15 cellular contexts compared by ENCODE assay signal in genomic region chr13:113856716-113857065, GRCh38. TPM values are rescaled to one million over a fixed set of nuclear protein-coding genes. Genes with fewer than 3 reads are reported as not detected.
DNase-seq lines count a peak whose midpoint lies in the region; ATAC-seq, FAIRE-seq and TF ChIP-seq lines count a peak whose summit lies in the region.
"Had no signal": no experiment of that assay in that cellular context is flagged by ENCODE, and none has a peak within 500 bp of the region (broad histone marks: within the 10 kb centered on the region; RNA-seq: fewer than 3 reads in every experiment).

No MANE protein-coding gene starts in this region.

- H3K4me3 ChIP-seq in mammary epithelial cell (replicated peaks in 1 of 3; ENCODE audit: insufficient read depth in 1 of 3, low read depth in 2 of 3, low read length in 3 of 3) = no peak overlapping the region
- H3K4me3 ChIP-seq in keratinocyte (ENCODE audit: control insufficient read depth in 2 of 3, extremely low read depth in 1 of 3, insufficient read depth in 2 of 3, low read depth in 1 of 3, low read length in 3 of 3) = peak overlapping the region in 1 of 3 experiments; percentile 52
- H3K4me3 ChIP-seq in stomach smooth muscle (ENCODE audit: low read length in 2 of 2) = no peak overlapping the region
- H3K4me3 ChIP-seq in hepatocyte = no peak overlapping the region
- H3K4me3 ChIP-seq: HAP-1 had no signal

- FAIRE-seq in keratinocyte (lab: Jason Lieb, UNC) = no peak

- peak overlapping the region; percentile 73 for H3K4me3 Mint-ChIP-seq in HFFc6
- H3K4me3 Mint-ChIP-seq: activated CD4-positive, alpha-beta T cell treated with anti-CD3 and anti-CD28 coated beads, Interleukin-2, amount 10 ng/mL, durations not matched to agents 7 days and 5 days; activated naive CD4-positive, alpha-beta T cell treated with anti-CD3 and anti-CD28 coated beads, Interleukin-2, amount 50 U/mL, for 24 hours; stimulated activated effector memory CD8-positive, alpha-beta T cell treated with anti-CD3 and anti-CD28 coated beads, Interleukin-12 subunit alpha, Interleukin-12 subunit beta, amount 100 ng/mL, for 72 hours had no signal

- dilution Hi-C loops in mammary epithelial cell (cut with HindIII; ENCODE audit: low sequenced_read_pairs) (no loop called here), keratinocyte (cut with MboI; ENCODE audit: extremely low pct_ligation_motif_present, low sequenced_read_pairs) (no loop called here)

- CTCF ChIA-PET in mammary epithelial cell (lab: Charles Lee; ENCODE audit: low non-redundant PET) = no interaction called here

- BruUV-seq in mammary epithelial cell (replicated peaks; lab: Mats Ljungman, UMichigan) = no TSS peak

- ATAC-seq in GM18517 (IDR thresholded peaks at IDR 0.05; ENCODE audit: unreplicated experiment) = no peak
- ATAC-seq: Panc1; stimulated activated effector memory CD8-positive, alpha-beta T cell treated with anti-CD3 and anti-CD28 coated beads, Interleukin-12 subunit alpha, Interleukin-12 subunit beta, amount 100 ng/mL, for 72 hours had no signal

- H3K9ac ChIP-seq in mammary epithelial cell (ENCODE audit: insufficient read depth, low read length) (no peak overlapping the region), keratinocyte (ENCODE audit: control insufficient read depth, extremely low read depth, insufficient read depth, low read length) (peak overlapping the region; percentile 23), stomach smooth muscle (ENCODE audit: low read length in 2 of 2) (no peak overlapping the region)

- H3K27ac ChIP-seq in mammary epithelial cell (ENCODE audit: insufficient read depth, low read depth, low read length) (peak overlapping the region; percentile 31), keratinocyte (ENCODE audit: control insufficient read depth, insufficient read depth, low read length) (peak overlapping the region; percentile 43), stomach smooth muscle (ENCODE audit: low read length) (peak overlapping the region; percentile 11), hepatocyte (no peak overlapping the region)
- H3K27ac ChIP-seq: epithelial cell of prostate had no signal

- peak; percentile 82 for DNase-seq in HFFc6
- DNase-seq in mammary epithelial cell = no peak
- DNase-seq in keratinocyte (ENCODE audit: low read depth, low spot score) = no peak
- DNase-seq in NCI-H1105 treated with DMSO at 0.1 percent for 48 hours (lab: John Stamatoyannopoulos, UW) = no peak
- no peak for DNase-seq in NCI-H1436 treated with DMSO at 0.1 percent for 48 hours (lab: John Stamatoyannopoulos, UW)
- no peak for DNase-seq in hepatocyte (ENCODE audit: low spot score)
- DNase-seq: activated CD4-positive, alpha-beta T cell treated with anti-CD3 and anti-CD28 coated beads, Interleukin-2, amount 10 ng/mL, durations not matched to agents 7 days and 5 days; midbrain had no signal

- H3K9me3 ChIP-seq in mammary epithelial cell (replicated peaks; ENCODE audit: insufficient read depth, low read length) (no peaks in the 10 kb centered on the region), keratinocyte (ENCODE audit: control insufficient read depth, low read depth, low read length) (no peaks in the 10 kb centered on the region), stomach smooth muscle (ENCODE audit: control insufficient read depth in 2 of 2, low read length in 2 of 2) (no peaks in the 10 kb centered on the region), hepatocyte (ENCODE audit: low read depth) (no peaks in the 10 kb centered on the region)
- H3K9me3 ChIP-seq: HAP-1 had no signal

- peaks cover 23% of the 10 kb centered on the region for H3K36me3 ChIP-seq in mammary epithelial cell (ENCODE audit: insufficient read depth, low read length)
- H3K36me3 ChIP-seq in keratinocyte (ENCODE audit: control insufficient read depth in 2 of 2, extremely low read depth in 1 of 2, insufficient read depth in 2 of 2, low read length in 2 of 2) = peaks cover 31 to 59% of the 10 kb centered on the region in 2 experiments
- peaks cover 3 to 12% of the 10 kb centered on the region in 2 donors for H3K36me3 ChIP-seq in stomach smooth muscle (ENCODE audit: control insufficient read depth in 2 of 2, insufficient read depth in 2 of 2, low read length in 2 of 2)
- H3K36me3 ChIP-seq in hepatocyte (replicated peaks; ENCODE audit: insufficient read depth, low read depth) = no peaks in the 10 kb centered on the region
- H3K36me3 ChIP-seq: HAP-1 had no signal

- H2AFZ ChIP-seq in mammary epithelial cell (ENCODE audit: low read depth, low read length) (no peak overlapping the region), keratinocyte (ENCODE audit: control insufficient read depth, low read length) (no peak overlapping the region), hepatocyte (no peak overlapping the region)

- H4K20me1 ChIP-seq in mammary epithelial cell (ENCODE audit: insufficient read depth, low read length) (peaks cover 9% of the 10 kb centered on the region), keratinocyte (ENCODE audit: control insufficient read depth, extremely low read depth, insufficient read depth, low read length) (peaks cover 71% of the 10 kb centered on the region), hepatocyte (ENCODE audit: insufficient read depth, poor library complexity, severe bottlenecking) (no peaks in the 10 kb centered on the region)

- intact Hi-C loops in mammary epithelial cell (cut with micrococcal nuclease) = no loop called here

- WGBS in mammary epithelial cell (ENCODE audit: low coverage, missing lambda C conversion rate) = 22% methylated on average over 9 of the region's 9 CpGs
- WGBS in hepatocyte (ENCODE audit: low lambda C conversion rate, missing lambda C conversion rate) = 75% methylated on average over 9 of the region's 9 CpGs

- peak overlapping the region; percentile 93 for H3K27ac Mint-ChIP-seq in HFFc6
- H3K27ac Mint-ChIP-seq: activated CD4-positive, alpha-beta T cell treated with anti-CD3 and anti-CD28 coated beads, Interleukin-2, amount 10 ng/mL, durations not matched to agents 7 days and 5 days; activated naive CD4-positive, alpha-beta T cell treated with anti-CD3 and anti-CD28 coated beads, Interleukin-2, amount 50 U/mL, for 24 hours; stimulated activated effector memory CD8-positive, alpha-beta T cell treated with anti-CD3 and anti-CD28 coated beads, Interleukin-12 subunit alpha, Interleukin-12 subunit beta, amount 100 ng/mL, for 72 hours had no signal

- H3K4me1 ChIP-seq in mammary epithelial cell (ENCODE audit: insufficient read depth, low read length) (peaks cover 56% of the 10 kb centered on the region), keratinocyte (ENCODE audit: control insufficient read depth, extremely low read depth, insufficient read depth, low read length) (peaks cover 61% of the 10 kb centered on the region), stomach smooth muscle (ENCODE audit: control insufficient read depth, insufficient read depth, low read length) (peaks cover 59% of the 10 kb centered on the region), hepatocyte (ENCODE audit: insufficient read depth) (peaks cover 53% of the 10 kb centered on the region)
- H3K4me1 ChIP-seq: HAP-1 had no signal

- no peaks in the 10 kb centered on the region for H3K27me3 ChIP-seq in mammary epithelial cell (ENCODE audit: insufficient read depth, low read length)
- H3K27me3 ChIP-seq in keratinocyte (ENCODE audit: control insufficient read depth, extremely low read depth, insufficient read depth, low read length) = no peaks in the 10 kb centered on the region
- H3K27me3 ChIP-seq in stomach smooth muscle (ENCODE audit: control insufficient read depth in 1 of 2, insufficient read depth in 2 of 2, low read length in 2 of 2) = no peaks in the 10 kb centered on the region
- H3K27me3 ChIP-seq in hepatocyte = no peaks in the 10 kb centered on the region

- H3K9me3 Mint-ChIP-seq in HFFc6 = no peaks in the 10 kb centered on the region; the same call in 1 of the 2 replicates
- H3K9me3 Mint-ChIP-seq: activated naive CD4-positive, alpha-beta T cell treated with anti-CD3 and anti-CD28 coated beads, Interleukin-2, amount 50 U/mL, for 24 hours; stimulated activated effector memory CD8-positive, alpha-beta T cell treated with anti-CD3 and anti-CD28 coated beads, Interleukin-12 subunit alpha, Interleukin-12 subunit beta, amount 100 ng/mL, for 72 hours had no signal

- H3K79me2 ChIP-seq in mammary epithelial cell (ENCODE audit: insufficient read depth, low read length) (peaks cover 100% of the 10 kb centered on the region), keratinocyte (ENCODE audit: control insufficient read depth, insufficient read depth, low read length) (peaks cover 100% of the 10 kb centered on the region), hepatocyte (peaks cover 64% of the 10 kb centered on the region)

- H3K4me2 ChIP-seq in mammary epithelial cell (ENCODE audit: insufficient read depth, low read depth, low read length) = peak overlapping the region; percentile 43
- H3K4me2 ChIP-seq in keratinocyte (ENCODE audit: control insufficient read depth, extremely low read depth, insufficient read depth, low read depth, low read length) = peak overlapping the region; percentile 73
- no peak overlapping the region for H3K4me2 ChIP-seq in hepatocyte

- H3K9me2 ChIP-seq in hepatocyte (replicated peaks; ENCODE audit: insufficient read depth) = no peaks in the 10 kb centered on the region

- in situ Hi-C loops in mammary epithelial cell (cut with MboI; ENCODE audit: low sequenced_read_pairs in 2 of 2) = no loop called here

- H3K27me3 Mint-ChIP-seq in HFFc6 (ENCODE audit: insufficient read depth) = peaks cover 18% of the 10 kb centered on the region
- H3K27me3 Mint-ChIP-seq: activated naive CD4-positive, alpha-beta T cell treated with anti-CD3 and anti-CD28 coated beads, Interleukin-2, amount 50 U/mL, for 24 hours had no signal

- H3K36me3 Mint-ChIP-seq in HFFc6 (ENCODE audit: low read depth) = peaks cover 53% of the 10 kb centered on the region
- H3K36me3 Mint-ChIP-seq: activated naive CD4-positive, alpha-beta T cell treated with anti-CD3 and anti-CD28 coated beads, Interleukin-2, amount 50 U/mL, for 24 hours; stimulated activated effector memory CD8-positive, alpha-beta T cell treated with anti-CD3 and anti-CD28 coated beads, Interleukin-12 subunit alpha, Interleukin-12 subunit beta, amount 100 ng/mL, for 72 hours had no signal

- TF ChIP-seq CTCF in HFFc6 (IDR thresholded peaks at IDR 0.05) = no peak
- TF ChIP-seq CTCF in mammary epithelial cell (conservative IDR thresholded peaks at IDR 0.05 in 1 of 2, IDR thresholded peaks at IDR 0.05 in 1 of 2; ENCODE audit: extremely low read depth in 1 of 2, insufficient read depth in 1 of 2, low read depth in 1 of 2, low read length in 2 of 2) = no peak
- TF ChIP-seq CTCF in keratinocyte (optimal IDR thresholded peaks at IDR 0.05 in 1 of 3, IDR thresholded peaks at IDR 0.05 in 1 of 3, conservative IDR thresholded peaks at IDR 0.05 in 1 of 3; ENCODE audit: extremely low read depth in 1 of 3, insufficient read depth in 2 of 3, low read length in 3 of 3) = no peak
- TF ChIP-seq CTCF in hepatocyte (IDR thresholded peaks at IDR 0.05; ENCODE audit: poor library complexity) = no peak

- peaks cover 14% of the 10 kb centered on the region for H3K9me1 ChIP-seq in keratinocyte (ENCODE audit: control insufficient read depth, extremely low read depth, insufficient read depth, low read length)

- peaks cover 59% of the 10 kb centered on the region for H3K4me1 Mint-ChIP-seq in HFFc6 (ENCODE audit: low read depth)

RNA-seq across cellular contexts. Expression of gene GAS6, which starts 7.2 kb away (rescaled TPM):
- total RNA-seq in HFFc6 (2021; fragmentation: NEBNext Ultra II Directional; extraction: Animal tissue kit (Norgen Biotek cat#: 25700)) = 100 to 1,000 TPM; 669 to 813 (median 715) TPM
- total RNA-seq in mammary epithelial cell (100 to 1,000 TPM; 221 to 311 TPM), hepatocyte (62.5 and 70.0 TPM in 2 replicates)
- polyA plus RNA-seq in mammary epithelial cell (196 TPM), keratinocyte (163 to 267 TPM (median 166 TPM) in 3 replicates), hepatocyte (146 and 163 TPM in 2 replicates)
- polyA minus RNA-seq in mammary epithelial cell (53.3 TPM), keratinocyte (77.0 to 179 TPM (median 83.9 TPM) in 3 replicates)
- polyA plus RNA-seq in keratinocyte (2011; ENCODE audit: low read depth) = 97.3 TPM
- 121 and 265 TPM in 2 replicates for polyA plus RNA-seq in keratinocyte (2011; cell fraction: cytosol; rRNA removed)
- 353 and 513 TPM in 2 replicates for polyA plus RNA-seq in keratinocyte (2011; cell fraction: nucleus; rRNA removed)
- polyA plus RNA-seq in keratinocyte (2012; ENCODE audit: low replicate concordance) = 57.5 and 273 TPM in 2 replicates
- 246 TPM for polyA minus RNA-seq in keratinocyte (2011; cell fraction: cytosol; rRNA and poly(A)+ RNA removed)
- 176 and 206 TPM in 2 replicates for polyA minus RNA-seq in keratinocyte (2011; cell fraction: nucleus; rRNA and poly(A)+ RNA removed)
